In the genomic region with DNA sequence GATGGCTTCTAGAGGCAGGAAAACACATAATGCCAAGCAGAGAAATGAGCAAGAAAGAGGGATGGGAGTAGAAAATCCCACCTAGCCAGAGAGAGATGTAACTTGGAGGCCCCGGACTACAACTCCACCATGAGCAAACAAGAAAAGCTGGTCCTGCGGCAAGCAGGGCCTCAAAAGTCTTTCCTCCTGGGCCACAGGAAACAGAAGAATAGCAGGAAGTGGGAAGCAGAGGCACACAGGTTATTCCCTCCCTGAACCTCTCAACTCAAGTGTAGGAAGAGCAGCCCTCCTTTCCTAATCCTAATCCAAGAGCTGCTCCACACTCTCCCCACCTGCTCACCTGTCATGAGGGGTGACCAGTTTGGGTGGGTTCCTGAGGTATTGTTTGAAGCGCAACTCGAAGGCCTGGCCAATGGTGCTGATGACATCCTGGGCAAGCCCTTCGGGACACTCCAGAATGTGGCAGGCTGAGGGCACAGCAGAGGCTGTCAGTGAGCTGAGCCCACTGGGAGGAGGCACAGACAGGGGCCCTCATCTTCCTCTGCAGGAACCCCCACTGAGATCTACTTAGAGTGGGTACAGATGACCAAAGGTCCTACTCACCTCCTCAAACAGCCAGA, we compare ENCODE assay signal across 1 cellular context.
TF ChIP-seq lines count a peak whose summit lies in the region.

No MANE protein-coding gene starts in this region.

TF ChIP-seq in HepG2, 621 proteins besides CTCF, POLR2A, EP300 and RAD21:
- TF ChIP-seq ZKSCAN8 (CRISPR knock-in tag; IDR thresholded peaks at IDR 0.05; ENCODE audit: borderline replicate concordance) (no peak), ARNT2 (CRISPR knock-in tag; IDR thresholded peaks at IDR 0.05; ENCODE audit: low read depth) (no peak), ZFP37 (CRISPR knock-in tag; IDR thresholded peaks at IDR 0.05; ENCODE audit: borderline replicate concordance) (no peak), SMC3 (IDR thresholded peaks at IDR 0.05; ENCODE audit: low read length) (no peak), CBX2 (IDR thresholded peaks at IDR 0.05; ENCODE audit: low read depth, low read length) (no peak), CBX2 (CRISPR knock-in tag; IDR thresholded peaks at IDR 0.05; ENCODE audit: low read depth) (no peak), ZNF616 (CRISPR knock-in tag; IDR thresholded peaks at IDR 0.05; ENCODE audit: low read depth) (no peak), MEIS2 (CRISPR knock-in tag; IDR thresholded peaks at IDR 0.05) (no peak), JARID2 (CRISPR knock-in tag; IDR thresholded peaks at IDR 0.05; ENCODE audit: insufficient replicate concordance) (no peak), ZNF792 (CRISPR knock-in tag; IDR thresholded peaks at IDR 0.05) (no peak), BRD4 (CRISPR knock-in tag; IDR thresholded peaks at IDR 0.05) (no peak)
- TF ChIP-seq, protein P1, sequence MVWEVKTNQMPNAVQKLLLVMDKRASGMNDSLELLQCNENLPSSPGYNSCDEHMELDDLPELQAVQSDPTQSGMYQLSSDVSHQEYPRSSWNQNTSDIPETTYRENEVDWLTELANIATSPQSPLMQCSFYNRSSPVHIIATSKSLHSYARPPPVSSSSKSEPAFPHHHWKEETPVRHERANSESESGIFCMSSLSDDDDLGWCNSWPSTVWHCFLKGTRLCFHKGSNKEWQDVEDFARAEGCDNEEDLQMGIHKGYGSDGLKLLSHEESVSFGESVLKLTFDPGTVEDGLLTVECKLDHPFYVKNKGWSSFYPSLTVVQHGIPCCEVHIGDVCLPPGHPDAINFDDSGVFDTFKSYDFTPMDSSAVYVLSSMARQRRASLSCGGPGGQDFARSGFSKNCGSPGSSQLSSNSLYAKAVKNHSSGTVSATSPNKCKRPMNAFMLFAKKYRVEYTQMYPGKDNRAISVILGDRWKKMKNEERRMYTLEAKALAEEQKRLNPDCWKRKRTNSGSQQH (CRISPR knock-in tag; IDR thresholded peaks at IDR 0.05; ENCODE audit: low read depth): no peak
- TF ChIP-seq, protein P2, sequence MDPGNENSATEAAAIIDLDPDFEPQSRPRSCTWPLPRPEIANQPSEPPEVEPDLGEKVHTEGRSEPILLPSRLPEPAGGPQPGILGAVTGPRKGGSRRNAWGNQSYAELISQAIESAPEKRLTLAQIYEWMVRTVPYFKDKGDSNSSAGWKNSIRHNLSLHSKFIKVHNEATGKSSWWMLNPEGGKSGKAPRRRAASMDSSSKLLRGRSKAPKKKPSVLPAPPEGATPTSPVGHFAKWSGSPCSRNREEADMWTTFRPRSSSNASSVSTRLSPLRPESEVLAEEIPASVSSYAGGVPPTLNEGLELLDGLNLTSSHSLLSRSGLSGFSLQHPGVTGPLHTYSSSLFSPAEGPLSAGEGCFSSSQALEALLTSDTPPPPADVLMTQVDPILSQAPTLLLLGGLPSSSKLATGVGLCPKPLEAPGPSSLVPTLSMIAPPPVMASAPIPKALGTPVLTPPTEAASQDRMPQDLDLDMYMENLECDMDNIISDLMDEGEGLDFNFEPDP (CRISPR knock-in tag; conservative IDR thresholded peaks at IDR 0.05): no peak
